In the genomic region with DNA sequence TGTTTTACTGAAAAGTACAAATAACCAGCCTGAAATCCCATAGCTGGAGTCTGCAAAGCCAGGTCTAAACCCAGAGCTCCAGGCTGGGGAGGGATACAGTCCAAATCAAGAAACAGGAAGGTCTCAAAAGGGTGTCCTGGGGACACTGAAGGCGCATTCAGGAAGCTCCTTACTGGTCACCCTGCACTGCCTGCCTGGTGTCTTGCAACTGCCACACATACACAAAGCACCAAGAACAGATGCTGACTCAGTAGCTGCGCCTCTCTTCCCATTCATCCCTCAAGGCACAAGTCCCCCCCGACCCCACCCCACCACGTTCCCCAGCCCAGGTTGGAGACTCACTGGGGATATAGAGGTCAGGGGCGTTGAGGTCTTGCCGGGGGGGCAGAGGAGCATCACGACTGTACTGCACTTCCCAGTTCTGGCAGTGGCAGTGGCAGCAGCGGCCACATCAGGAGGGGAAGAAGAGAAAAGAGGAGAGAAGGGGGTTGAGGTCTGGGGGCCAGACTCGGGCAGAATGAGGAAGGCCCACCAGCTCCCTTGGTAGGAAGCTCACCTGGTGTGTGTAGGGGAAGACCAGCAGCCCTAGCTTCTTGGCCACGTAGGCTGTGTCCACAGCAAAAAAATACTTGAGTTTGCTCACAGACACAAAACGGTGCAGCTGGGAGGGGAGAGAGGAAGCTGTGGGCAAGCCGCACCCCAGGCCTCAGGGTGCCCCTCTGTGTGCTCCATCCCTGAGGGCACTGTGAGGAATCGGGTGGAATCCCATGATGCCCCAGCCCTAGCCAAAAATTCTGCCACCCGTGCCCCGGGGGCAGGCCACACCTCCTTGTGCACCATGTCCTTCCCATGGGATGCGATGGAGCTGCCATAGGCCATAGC, we compare ENCODE assay signal across 9 cellular contexts. TPM values are rescaled to one million over a fixed set of nuclear protein-coding genes. Genes with fewer than 3 reads are reported as not detected.
DNase-seq lines count a peak whose midpoint lies in the region; TF ChIP-seq lines count a peak whose summit lies in the region.
"Had no signal": no experiment of that assay in that cellular context is flagged by ENCODE, and none has a peak within 500 bp of the region (broad histone marks: within the 10 kb centered on the region; RNA-seq: fewer than 3 reads in every experiment).

No MANE protein-coding gene starts in this region.

- TF ChIP-seq CTCF in GM12864 (IDR thresholded peaks at IDR 0.05; ENCODE audit: low read depth, low read length, missing control alignments) (no peak), RWPE1 (conservative IDR thresholded peaks at IDR 0.05; ENCODE audit: low read depth) (no peak), esophagus muscularis mucosa (IDR thresholded peaks at IDR 0.05) (no peak), retinal pigment epithelial cell (conservative IDR thresholded peaks at IDR 0.05; ENCODE audit: low read depth, low read length) (no peak)

- 74% methylated on average over 7 of the region's 16 CpGs for WGBS in esophagus muscularis mucosa

- H3K27me3 ChIP-seq in esophagus muscularis mucosa = peaks cover 2 to 14% (median 8%) of the 10 kb centered on the region in 4 donors

- intact Hi-C loops in esophagus muscularis mucosa (cut with DNase I) = no loop called here

- peaks cover 42 to 70% (median 47%) of the 10 kb centered on the region in 4 donors for H3K4me1 ChIP-seq in esophagus muscularis mucosa

- DNase-seq in GM12864 (ENCODE audit: low read depth) = no peak
- no peak for DNase-seq in RWPE1 (ENCODE audit: low spot score)
- no peak for DNase-seq in esophagus muscularis mucosa (ENCODE audit: extremely low spot score)
- no peak for DNase-seq in retinal pigment epithelial cell (ENCODE audit: low read depth)
- DNase-seq in superior temporal gyrus (ENCODE audit: extremely low spot score) = no peak
- DNase-seq in activated effector memory CD4-positive, alpha-beta T cell treated with anti-CD3 and anti-CD28 coated beads, Interleukin-2, amount 50 U/mL, for 16 hours = no peak
- no peak for DNase-seq in NCI-H2196 treated with DMSO at 0.1 percent for 48 hours (lab: John Stamatoyannopoulos, UW; ENCODE audit: unreplicated experiment)
- DNase-seq in islet precursor cell = no peak
- DNase-seq: SHP77 treated with DMSO at 0.1 percent for 48 hours had no signal

- TF ChIP-seq POLR2A in esophagus muscularis mucosa (IDR thresholded peaks at IDR 0.05; ENCODE audit: low read depth) = no peak

- POLR2A ChIA-PET in RWPE1 (lab: Yijun Ruan, JAX; ENCODE audit: low non-redundant PET) = no interaction called here

- no peak for TF ChIP-seq EP300 in esophagus muscularis mucosa (IDR thresholded peaks at IDR 0.05)

- H3K27ac ChIP-seq in RWPE1 = peak overlapping the region; percentile 90
- peak overlapping the region in 1 of 4 donors; percentile 89 for H3K27ac ChIP-seq in esophagus muscularis mucosa (replicated peaks in 1 of 4)

- H3K9me3 ChIP-seq in esophagus muscularis mucosa = no peaks in the 10 kb centered on the region

- CTCF ChIA-PET in RWPE1 (lab: Yijun Ruan, JAX) = no interaction called here

- peaks cover 0 to 37% (median 12%) of the 10 kb centered on the region in 4 donors for H3K36me3 ChIP-seq in esophagus muscularis mucosa

- H3K4me3 ChIP-seq in GM12864 (ENCODE audit: low read depth, low read length) (peak overlapping the region; percentile 75), esophagus muscularis mucosa (peak overlapping the region; percentile 67 to 100 (median 88)), retinal pigment epithelial cell (ENCODE audit: low read length) (peak overlapping the region; percentile 84)

RNA-seq across cellular contexts. Expression of a gene that starts 1.4 kb away (rescaled TPM):
- total RNA-seq in esophagus muscularis mucosa = 10 to 100 TPM; 57.7 to 92.5 (median 85.4) TPM

RNA-seq across cellular contexts. Expression of a gene that starts 4.2 kb away (rescaled TPM):
- under 1 TPM; 0.42 to 0.71 (median 0.54) TPM for total RNA-seq in esophagus muscularis mucosa

RNA-seq across cellular contexts. Expression of a gene that starts 9.5 kb away (rescaled TPM):
- under 1 TPM in 1 of 4 donors, not detected in 3; 0.40 TPM for total RNA-seq in esophagus muscularis mucosa

RNA-seq across cellular contexts. Expression of a gene that starts 19.1 kb away (rescaled TPM):
- 100 to 1,000 TPM in 3 of 4 donors, 10 to 100 TPM in 1; 97.2 to 163 (median 132) TPM for total RNA-seq in esophagus muscularis mucosa

RNA-seq across cellular contexts. Expression of a gene that starts 29.3 kb away (rescaled TPM):
- total RNA-seq in esophagus muscularis mucosa = 10 to 100 TPM; 23.0 to 83.8 (median 33.0) TPM
